ENCODE assay signal across 23 cellular contexts in the genomic region with DNA sequence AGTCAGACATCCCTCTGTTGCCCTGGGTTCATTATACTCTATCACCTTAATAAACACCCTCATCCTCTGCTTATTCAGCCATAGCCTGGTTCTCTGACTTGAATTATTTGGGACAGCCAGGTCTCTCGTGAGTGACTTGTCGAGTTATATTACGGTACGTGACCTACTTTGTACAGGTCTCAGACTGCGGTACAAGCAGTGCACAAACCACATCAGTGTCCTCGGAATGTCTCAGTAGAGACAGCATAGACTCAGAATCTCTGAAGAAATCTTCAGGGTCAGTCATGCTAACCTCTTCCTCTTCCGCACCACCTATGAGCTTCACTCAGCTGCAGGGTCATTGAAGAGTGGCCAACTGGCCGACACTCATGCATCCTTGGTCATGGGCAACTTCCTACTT.
"Had no signal": no experiment of that assay in that cellular context is flagged by ENCODE, and none has a peak within 500 bp of the region (broad histone marks: within the 10 kb centered on the region; RNA-seq: fewer than 3 reads in every experiment).

No MANE protein-coding gene starts in this region.

- H3K4me1 ChIP-seq: gastrocnemius medialis, right lobe of liver, transverse colon, upper lobe of right lung, vagina had no signal

- H3K4me3 ChIP-seq: gastrocnemius medialis, lung, mucosa of descending colon, ovary, right lobe of liver, suprapubic skin, transverse colon, upper lobe of right lung, vagina had no signal

- H3K27me3 Mint-ChIP-seq: memory B cell; naive thymus-derived CD4-positive, alpha-beta T cell; stimulated activated naive CD8-positive, alpha-beta T cell treated with anti-CD3 and anti-CD28 coated beads, Interleukin-15, amount 100 ng/mL, for 72 hours had no signal

- H3K4me3 Mint-ChIP-seq: memory B cell; mesothelial cell of epicardium; stimulated activated naive CD8-positive, alpha-beta T cell treated with anti-CD3 and anti-CD28 coated beads, Interleukin-15, amount 100 ng/mL, for 72 hours had no signal

- H3K36me3 Mint-ChIP-seq: memory B cell, mesothelial cell of epicardium had no signal

- H3K27ac ChIP-seq: gastrocnemius medialis, ovary, right lobe of liver, suprapubic skin, transverse colon, upper lobe of right lung, vagina had no signal

- H3K27ac Mint-ChIP-seq: memory B cell, mesothelial cell of epicardium had no signal

- ATAC-seq: gastrocnemius medialis; left lobe of liver; mucosa of descending colon; naive thymus-derived CD4-positive, alpha-beta T cell; stimulated activated naive CD8-positive, alpha-beta T cell treated with anti-CD3 and anti-CD28 coated beads, Interleukin-15, amount 100 ng/mL, for 72 hours; upper lobe of right lung had no signal

- H3K36me3 ChIP-seq: gastrocnemius medialis, ovary, right lobe of liver, suprapubic skin, transverse colon, upper lobe of right lung, vagina had no signal

- DNase-seq: cortex of kidney; foreskin fibroblast; gastrocnemius medialis; head of caudate nucleus; kidney; mucosa of descending colon; naive thymus-derived CD4-positive, alpha-beta T cell; occipital lobe; ovary; right lobe of liver; small intestine; stimulated activated CD4-positive, alpha-beta T cell treated with anti-CD3 and anti-CD28 coated beads, Interleukin-15, amount 100 ng/mL, for 24 hours; stimulated activated CD4-positive, alpha-beta T cell treated with anti-CD3 and anti-CD28 coated beads, Interleukin-2, amount 100 ng/mL, for 48 hours; stimulated activated naive CD4-positive, alpha-beta T cell; stimulated activated naive CD8-positive, alpha-beta T cell treated with anti-CD3 and anti-CD28 coated beads, Interleukin-15, amount 100 ng/mL, for 72 hours; transverse colon; upper lobe of right lung had no signal

- H3K4me1 Mint-ChIP-seq: memory B cell, mesothelial cell of epicardium had no signal

- H3K9me3 Mint-ChIP-seq: mesothelial cell of epicardium; stimulated activated naive CD8-positive, alpha-beta T cell treated with anti-CD3 and anti-CD28 coated beads, Interleukin-15, amount 100 ng/mL, for 72 hours had no signal

- H3K27me3 ChIP-seq: ovary, right lobe of liver, suprapubic skin, transverse colon, upper lobe of right lung, vagina had no signal

- H3K9me3 ChIP-seq: gastrocnemius medialis, mucosa of descending colon, ovary, right lobe of liver, suprapubic skin, transverse colon, upper lobe of right lung, vagina had no signal
